ENCODE assay signal across 20 cellular contexts in genomic region chr3:187970106-187970505, GRCh38.
DNase-seq lines count a peak whose midpoint lies in the region; ATAC-seq, FAIRE-seq and TF ChIP-seq lines count a peak whose summit lies in the region.
"Had no signal": no experiment of that assay in that cellular context is flagged by ENCODE, and none has a peak within 500 bp of the region (broad histone marks: within the 10 kb centered on the region; RNA-seq: fewer than 3 reads in every experiment).

No MANE protein-coding gene starts in this region.

- TF ChIP-seq POLR2A in endothelial cell of umbilical vein (IDR thresholded peaks at IDR 0.05; ENCODE audit: low read depth, low read length), result no peak
- TF ChIP-seq POLR2A in esophagus squamous epithelium (IDR thresholded peaks at IDR 0.05), result no peak

- peaks cover 67 to 100% (median 100%) of the 10 kb centered on the region in 10 experiments for H3K4me1 ChIP-seq in BLaER1 treated with 17β-estradiol and CSF1 and Interleukin-3, amounts not matched to agents 10 nM and 100 nM
- H3K4me1 ChIP-seq in OCI-LY3 (ENCODE audit: low read length) (peaks cover 89% of the 10 kb centered on the region), endothelial cell of umbilical vein (ENCODE audit: control insufficient read depth, extremely low read depth, insufficient read depth, low read length) (no peaks in the 10 kb centered on the region), esophagus squamous epithelium (peaks cover 0 to 10% (median 0%) of the 10 kb centered on the region in 3 donors)

- peak overlapping the region in 9 of 11 experiments; percentile 69 to 98 (median 75); a peak in 17 of 22 replicates for H3K27ac ChIP-seq in BLaER1 treated with 17β-estradiol and CSF1 and Interleukin-3, amounts not matched to agents 10 nM and 100 nM
- H3K27ac ChIP-seq in KOPT-K1 (ENCODE audit: low read depth, low read length, poor library complexity, severe bottlenecking) (peak overlapping the region; percentile 18), OCI-LY3 (ENCODE audit: low read length) (peak overlapping the region; percentile 63), endothelial cell of umbilical vein (ENCODE audit: insufficient read depth, low read depth, low read length) (no peak overlapping the region), esophagus squamous epithelium (no peak overlapping the region)
- H3K27ac ChIP-seq: C4-2B had no signal

- H3K4me2 ChIP-seq in BLaER1 treated with 17β-estradiol and CSF1 and Interleukin-3, amounts not matched to agents 10 nM and 100 nM, result peak overlapping the region; percentile 66 to 84 (median 77); a peak in 20 of 22 replicates
- H3K4me2 ChIP-seq in OCI-LY3 (ENCODE audit: low read length) (peak overlapping the region; percentile 53), endothelial cell of umbilical vein (ENCODE audit: insufficient read depth, low read length) (no peak overlapping the region)

- BruUV-seq in endothelial cell of umbilical vein (replicated peaks; lab: Mats Ljungman, UMichigan), result no TSS peak

- no peak for ATAC-seq in activated T-helper 17 cell treated with anti-CD3 and anti-CD28 coated beads, Interleukin-2, amount 50 U/mL, for 72 hours (replicated peaks)
- no peak for ATAC-seq in GM19035 (IDR thresholded peaks at IDR 0.05; ENCODE audit: unreplicated experiment)
- ATAC-seq: HCT116 had no signal

- CTCF ChIA-PET in endothelial cell of umbilical vein (lab: Charles Lee), result no interaction called here

- no peaks in the 10 kb centered on the region for H3K79me2 ChIP-seq in OCI-LY3 (ENCODE audit: low read length)
- no peaks in the 10 kb centered on the region for H3K79me2 ChIP-seq in endothelial cell of umbilical vein (ENCODE audit: control insufficient read depth, insufficient read depth, low read length)

- TF ChIP-seq CTCF in OCI-LY3 (IDR thresholded peaks at IDR 0.05; ENCODE audit: low read depth, low read length) (no peak), endothelial cell of umbilical vein (IDR thresholded peaks at IDR 0.05; ENCODE audit: extremely low read depth in 1 of 2, insufficient read depth in 1 of 2, low read depth in 1 of 2, low read length in 2 of 2) (no peak), esophagus squamous epithelium (IDR thresholded peaks at IDR 0.05) (no peak)

- H3K4me3 ChIP-seq in BLaER1 treated with 17β-estradiol and CSF1 and Interleukin-3, amounts not matched to agents 10 nM and 100 nM, result no peak overlapping the region
- no peak overlapping the region for H3K4me3 ChIP-seq in OCI-LY3 (ENCODE audit: low read length)
- no peak overlapping the region for H3K4me3 ChIP-seq in endothelial cell of umbilical vein (replicated peaks in 1 of 3; ENCODE audit: insufficient read depth in 1 of 3, low read depth in 1 of 3, low read length in 3 of 3)
- H3K4me3 ChIP-seq in esophagus squamous epithelium, result no peak overlapping the region

- no peaks in the 10 kb centered on the region for H3K27me3 ChIP-seq in BLaER1 treated with 17β-estradiol and CSF1 and Interleukin-3, amounts not matched to agents 10 nM and 100 nM
- peaks cover 31% of the 10 kb centered on the region for H3K27me3 ChIP-seq in OCI-LY3 (ENCODE audit: low read depth, low read length)
- H3K27me3 ChIP-seq in endothelial cell of umbilical vein (ENCODE audit: control insufficient read depth in 2 of 2, insufficient read depth in 2 of 2, low read length in 2 of 2), result peaks cover 0 to 3% of the 10 kb centered on the region in 2 experiments
- no peaks in the 10 kb centered on the region for H3K27me3 ChIP-seq in esophagus squamous epithelium

- no peak for DNase-seq in endothelial cell of umbilical vein (ENCODE audit: low read depth, low spot score)
- no peak for DNase-seq in esophagus squamous epithelium (lab: John Stamatoyannopoulos, UW)
- DNase-seq: Caco-2; CD4-positive, alpha-beta T cell; GDM1; GOT3; H7; HFFc6 had no signal

- intact Hi-C loops in endothelial cell of umbilical vein (cut with micrococcal nuclease) (no loop called here), esophagus squamous epithelium (cut with DNase I) (no loop called here)

- no peak overlapping the region for H3K27ac Mint-ChIP-seq in activated T-helper 17 cell treated with anti-CD3 and anti-CD28 coated beads, Interleukin-2, amount 50 U/mL, for 72 hours
- H3K27ac Mint-ChIP-seq: CD4-positive, alpha-beta T cell; HFFc6 had no signal

- no peaks in the 10 kb centered on the region for H3K36me3 ChIP-seq in BLaER1 treated with 17β-estradiol and CSF1 and Interleukin-3, amounts not matched to agents 10 nM and 100 nM
- H3K36me3 ChIP-seq in KOPT-K1 (ENCODE audit: insufficient read depth, low read length), result no peaks in the 10 kb centered on the region
- H3K36me3 ChIP-seq in OCI-LY3 (replicated peaks; ENCODE audit: low read depth, low read length), result no peaks in the 10 kb centered on the region
- H3K36me3 ChIP-seq in endothelial cell of umbilical vein (ENCODE audit: control insufficient read depth in 2 of 2, extremely low read depth in 1 of 2, insufficient read depth in 2 of 2, low read length in 2 of 2), result no peaks in the 10 kb centered on the region
- H3K36me3 ChIP-seq in esophagus squamous epithelium, result no peaks in the 10 kb centered on the region

- POLR2A ChIA-PET in endothelial cell of umbilical vein (lab: Charles Lee), result no interaction called here

- H3K9ac ChIP-seq in BLaER1 treated with 17β-estradiol and CSF1 and Interleukin-3, amounts not matched to agents 10 nM and 100 nM, result peak overlapping the region in 5 of 11 experiments; percentile 48 to 80 (median 73); a peak in 8 of 22 replicates
- H3K9ac ChIP-seq in OCI-LY3 (ENCODE audit: low read length), result no peak overlapping the region
- H3K9ac ChIP-seq in endothelial cell of umbilical vein (replicated peaks; ENCODE audit: extremely low read depth, insufficient read depth, low read length), result no peak overlapping the region

- peak; percentile 4 for FAIRE-seq in endothelial cell of umbilical vein (lab: Jason Lieb, UNC)
- FAIRE-seq: D721Med, GM12892, HTR-8/SVneo had no signal

- H4K20me1 ChIP-seq in BLaER1 treated with 17β-estradiol and CSF1 and Interleukin-3, amounts not matched to agents 10 nM and 100 nM, result no peaks in the 10 kb centered on the region
- H4K20me1 ChIP-seq in OCI-LY3 (ENCODE audit: insufficient read depth, low read length) (no peaks in the 10 kb centered on the region), endothelial cell of umbilical vein (replicated peaks; ENCODE audit: control insufficient read depth, extremely low read depth, insufficient read depth, low read length) (no peaks in the 10 kb centered on the region)

- dilution Hi-C loops in endothelial cell of umbilical vein (cut with MboI; ENCODE audit: extremely low pct_ligation_motif_present, low sequenced_read_pairs), result no loop called here

- no peaks in the 10 kb centered on the region for H3K9me3 Mint-ChIP-seq in activated T-helper 17 cell treated with anti-CD3 and anti-CD28 coated beads, Interleukin-2, amount 50 U/mL, for 72 hours
- H3K9me3 Mint-ChIP-seq: CD4-positive, alpha-beta T cell; HFFc6; IgD-negative memory B cell had no signal

- H3K36me3 Mint-ChIP-seq in activated T-helper 17 cell treated with anti-CD3 and anti-CD28 coated beads, Interleukin-2, amount 50 U/mL, for 72 hours (ENCODE audit: low read depth), result no peaks in the 10 kb centered on the region
- H3K36me3 Mint-ChIP-seq: IgD-negative memory B cell had no signal

- no peaks in the 10 kb centered on the region for H3K9me3 ChIP-seq in BLaER1 treated with 17β-estradiol and CSF1 and Interleukin-3, amounts not matched to agents 10 nM and 100 nM (replicated peaks in 1 of 11)
- no peaks in the 10 kb centered on the region for H3K9me3 ChIP-seq in KOPT-K1 (ENCODE audit: insufficient read depth, low read length, poor library complexity, severe bottlenecking)
- peaks cover 6% of the 10 kb centered on the region; the same call in 1 of the 2 replicates for H3K9me3 ChIP-seq in OCI-LY3 (ENCODE audit: insufficient read depth, low read length)
- H3K9me3 ChIP-seq in endothelial cell of umbilical vein (replicated peaks; ENCODE audit: control insufficient read depth, insufficient read depth, low read length), result no peaks in the 10 kb centered on the region
- no peaks in the 10 kb centered on the region for H3K9me3 ChIP-seq in esophagus squamous epithelium
- H3K9me3 ChIP-seq: Caco-2 had no signal

- H3K4me1 Mint-ChIP-seq in activated T-helper 17 cell treated with anti-CD3 and anti-CD28 coated beads, Interleukin-2, amount 50 U/mL, for 72 hours, result peaks cover 18% of the 10 kb centered on the region

- H2AFZ ChIP-seq in OCI-LY3 (ENCODE audit: low read depth, low read length) (no peak overlapping the region), endothelial cell of umbilical vein (ENCODE audit: low read depth, low read length) (no peak overlapping the region)

- H3K27me3 Mint-ChIP-seq in activated T-helper 17 cell treated with anti-CD3 and anti-CD28 coated beads, Interleukin-2, amount 50 U/mL, for 72 hours, result peaks cover 3% of the 10 kb centered on the region
- H3K27me3 Mint-ChIP-seq: CD4-positive, alpha-beta T cell had no signal

- no peaks in the 10 kb centered on the region for H3K9me1 ChIP-seq in endothelial cell of umbilical vein (replicated peaks; ENCODE audit: control insufficient read depth, extremely low read depth, insufficient read depth, low read length)

- H3K4me3 Mint-ChIP-seq in activated T-helper 17 cell treated with anti-CD3 and anti-CD28 coated beads, Interleukin-2, amount 50 U/mL, for 72 hours, result no peak overlapping the region
- H3K4me3 Mint-ChIP-seq: B cell; CD4-positive, alpha-beta T cell; HFFc6; IgD-negative memory B cell had no signal

TF ChIP-seq in endothelial cell of umbilical vein, 7 proteins besides CTCF, POLR2A, EP300 and RAD21:
- TF ChIP-seq MYC (IDR thresholded peaks at IDR 0.05; ENCODE audit: low read depth, low read length) (no peak), FOS (IDR thresholded peaks at IDR 0.05; ENCODE audit: borderline replicate concordance, insufficient read depth, low read length) (no peak), EZH2 (IDR thresholded peaks at IDR 0.05; ENCODE audit: borderline replicate concordance, low read depth, low read length, severe bottlenecking) (no peak), JUN (IDR thresholded peaks at IDR 0.05; ENCODE audit: borderline replicate concordance, insufficient read depth, insufficient read length, low read depth) (no peak), POLR2AphosphoS5 (IDR thresholded peaks at IDR 0.05; ENCODE audit: insufficient read depth, low read depth, low read length) (no peak), GATA2 (IDR thresholded peaks at IDR 0.05; ENCODE audit: insufficient read depth, insufficient read length, low read depth, low read length) (no peak)
- TF ChIP-seq, protein P1, sequence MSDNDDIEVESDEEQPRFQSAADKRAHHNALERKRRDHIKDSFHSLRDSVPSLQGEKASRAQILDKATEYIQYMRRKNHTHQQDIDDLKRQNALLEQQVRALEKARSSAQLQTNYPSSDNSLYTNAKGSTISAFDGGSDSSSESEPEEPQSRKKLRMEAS (IDR thresholded peaks at IDR 0.05; ENCODE audit: insufficient read depth, insufficient read length), result no peak

Comparison
In these comparisons a context has a peak if more than half of its experiments do, and no peak if none do; other contexts are left out.
1. H3K27ac ChIP-seq: peak in BLaER1 treated with 17β-estradiol and CSF1 and Interleukin-3, amounts not matched to agents 10 nM and 100 nM (9 of 11), KOPT-K1 (single experiment) and OCI-LY3 (single experiment); none in endothelial cell of umbilical vein (single experiment) and esophagus squamous epithelium (0 of 4).